In the genomic region with DNA sequence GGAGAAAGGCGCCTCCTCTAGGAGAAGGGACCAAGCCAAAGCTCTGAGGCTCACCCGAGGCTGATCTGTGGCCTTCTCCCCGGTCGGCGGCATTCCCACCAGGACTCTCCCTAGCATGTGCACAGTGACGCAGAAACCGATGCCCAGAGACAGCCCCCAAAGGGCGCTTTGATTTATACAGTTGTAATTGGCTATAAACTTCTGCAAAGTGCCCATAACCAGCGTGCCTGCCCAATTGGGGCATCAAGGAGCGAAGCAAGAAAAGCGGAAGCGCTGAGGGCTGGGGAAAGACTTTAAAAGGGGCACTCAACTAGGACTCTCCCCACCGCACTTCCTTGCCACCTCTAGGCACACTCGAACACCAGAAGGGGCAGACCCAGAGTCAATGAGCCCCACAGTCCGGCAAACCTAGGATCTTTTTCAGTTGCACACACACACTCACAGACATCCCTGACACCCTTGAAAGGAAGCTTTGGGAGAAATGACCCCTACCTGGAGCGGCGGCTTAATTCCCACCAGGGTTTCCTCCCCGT, we compare ENCODE assay signal across 18 cellular contexts. TPM values are rescaled to one million over a fixed set of nuclear protein-coding genes. Genes with fewer than 3 reads are reported as not detected.
DNase-seq lines count a peak whose midpoint lies in the region; TF ChIP-seq lines count a peak whose summit lies in the region.
"Had no signal": no experiment of that assay in that cellular context is flagged by ENCODE, and none has a peak within 500 bp of the region (broad histone marks: within the 10 kb centered on the region; RNA-seq: fewer than 3 reads in every experiment).

No MANE protein-coding gene starts in this region.

- no peaks in the 10 kb centered on the region for H3K9me3 Mint-ChIP-seq in T-helper 1 cell treated with Interleukin-12 subunit alpha and Interleukin-12 subunit beta and Interleukin-4 antibody, amounts not matched to agents 30 μg/mL and 1 μg/mL, for 36 hours
- H3K9me3 Mint-ChIP-seq in endodermal cell = no peaks in the 10 kb centered on the region
- H3K9me3 Mint-ChIP-seq in progenitor cell of endocrine pancreas (ENCODE audit: low read depth) = no peaks in the 10 kb centered on the region

- DNase-seq in T-helper 1 cell = no peak
- DNase-seq in NB4 (ENCODE audit: low read depth) = peak; percentile 72
- no peak for DNase-seq in endodermal cell
- no peak for DNase-seq in progenitor cell of endocrine pancreas (ENCODE audit: low spot score, unreplicated experiment)
- DNase-seq in NCI-H1092 treated with DMSO at 0.1 percent for 48 hours (lab: John Stamatoyannopoulos, UW) = no peak
- DNase-seq in ACHN = no peak
- DNase-seq in NCI-H2196 (lab: John Stamatoyannopoulos, UW; ENCODE audit: unreplicated experiment) = no peak
- DNase-seq: activated CD4-positive, alpha-beta T cell treated with anti-CD3 and anti-CD28 coated beads, Interleukin-2, amount 50 U/mL, for 48 hours; DMS153; dorsolateral prefrontal cortex; MG63; psoas muscle; stimulated activated CD4-positive, alpha-beta T cell treated with anti-CD3 and anti-CD28 coated beads, Interleukin-4, amount 100 ng/mL, for 4 hours; substantia nigra had no signal

- peak overlapping the region; percentile 36 for H3K27ac Mint-ChIP-seq in T-helper 1 cell treated with Interleukin-12 subunit alpha and Interleukin-12 subunit beta and Interleukin-4 antibody, amounts not matched to agents 30 μg/mL and 1 μg/mL, for 36 hours
- H3K27ac Mint-ChIP-seq in endodermal cell (no peak overlapping the region), progenitor cell of endocrine pancreas (peak overlapping the region; percentile 92)

- H3K36me3 Mint-ChIP-seq in T-helper 1 cell treated with Interleukin-12 subunit alpha and Interleukin-12 subunit beta and Interleukin-4 antibody, amounts not matched to agents 30 μg/mL and 1 μg/mL, for 36 hours (ENCODE audit: low read depth) = no peaks in the 10 kb centered on the region
- no peaks in the 10 kb centered on the region for H3K36me3 Mint-ChIP-seq in endodermal cell (ENCODE audit: low read depth)
- peaks cover 1% of the 10 kb centered on the region for H3K36me3 Mint-ChIP-seq in progenitor cell of endocrine pancreas (ENCODE audit: insufficient read depth)

- peaks cover 85% of the 10 kb centered on the region for H3K27me3 Mint-ChIP-seq in T-helper 1 cell treated with Interleukin-12 subunit alpha and Interleukin-12 subunit beta and Interleukin-4 antibody, amounts not matched to agents 30 μg/mL and 1 μg/mL, for 36 hours (ENCODE audit: low read depth)
- H3K27me3 Mint-ChIP-seq in endodermal cell (ENCODE audit: insufficient read depth) (peaks cover 100% of the 10 kb centered on the region), progenitor cell of endocrine pancreas (peaks cover 46% of the 10 kb centered on the region)

- no peak overlapping the region for H3K4me3 ChIP-seq in NB4 (ENCODE audit: low read depth, low read length)
- no peak overlapping the region for H3K4me3 ChIP-seq in endodermal cell (ENCODE audit: low read length)
- H3K4me3 ChIP-seq: psoas muscle had no signal

- no peak for TF ChIP-seq CTCF in NB4 (IDR thresholded peaks at IDR 0.05; ENCODE audit: low read depth, low read length)
- TF ChIP-seq CTCF in endodermal cell (conservative IDR thresholded peaks at IDR 0.05) = no peak
- TF ChIP-seq CTCF in progenitor cell of endocrine pancreas (IDR thresholded peaks at IDR 0.05; ENCODE audit: unreplicated experiment) = no peak

- in situ Hi-C loops in ACHN (cut with HindIII; ENCODE audit: low pct_ligation_motif_present, low pct_unique_long_range_greater_than_20kb, low sequenced_read_pairs) = no loop called here

- H3K27ac ChIP-seq in endodermal cell (ENCODE audit: low read depth, low read length) = no peak overlapping the region
- H3K27ac ChIP-seq: dorsolateral prefrontal cortex, HL-60, psoas muscle had no signal

- no peaks in the 10 kb centered on the region for H3K36me3 ChIP-seq in endodermal cell (ENCODE audit: control insufficient read depth, insufficient read depth, low read length)
- H3K36me3 ChIP-seq: MG63 had no signal

- WGBS in endodermal cell (ENCODE audit: insufficient coverage in 1 of 2, insufficient read length in 1 of 2), 2 experiments = 0 to 4% methylated on average over 8 to 18 of the region's 18 CpGs

- no peak overlapping the region for H3K9ac ChIP-seq in endodermal cell (ENCODE audit: extremely low read depth, low read length, poor library complexity, severe bottlenecking)

- peaks cover 100% of the 10 kb centered on the region for H3K27me3 ChIP-seq in endodermal cell (ENCODE audit: control insufficient read depth, insufficient read depth, low read length, poor library complexity, severe bottlenecking)

- TF ChIP-seq POLR2A in NB4 (IDR thresholded peaks at IDR 0.05; ENCODE audit: extremely low read depth, insufficient read length) = no peak

- H3K4me1 Mint-ChIP-seq in T-helper 1 cell treated with Interleukin-12 subunit alpha and Interleukin-12 subunit beta and Interleukin-4 antibody, amounts not matched to agents 30 μg/mL and 1 μg/mL, for 36 hours (ENCODE audit: low read depth) = peaks cover 5% of the 10 kb centered on the region
- H3K4me1 Mint-ChIP-seq in endodermal cell (peaks cover 33% of the 10 kb centered on the region), progenitor cell of endocrine pancreas (ENCODE audit: low read depth) (peaks cover 54% of the 10 kb centered on the region)

- peaks cover 15% of the 10 kb centered on the region for H3K4me1 ChIP-seq in endodermal cell (ENCODE audit: control insufficient read depth, insufficient read depth, low read length)

- H3K9me3 ChIP-seq in endodermal cell (ENCODE audit: control insufficient read depth, low read length) = no peaks in the 10 kb centered on the region
- H3K9me3 ChIP-seq: MG63, psoas muscle had no signal

- no peak overlapping the region for H3K4me3 Mint-ChIP-seq in T-helper 1 cell treated with Interleukin-12 subunit alpha and Interleukin-12 subunit beta and Interleukin-4 antibody, amounts not matched to agents 30 μg/mL and 1 μg/mL, for 36 hours
- H3K4me3 Mint-ChIP-seq in endodermal cell = peak overlapping the region; percentile 37
- peak overlapping the region; percentile 87 for H3K4me3 Mint-ChIP-seq in progenitor cell of endocrine pancreas (ENCODE audit: low read depth)

RNA-seq across cellular contexts. Expression of a gene that starts 1.8 kb away (rescaled TPM):
- not detected for total RNA-seq in endodermal cell
- polyA plus RNA-seq in endodermal cell (2013, experiment 1 of 2) = 1.0 TPM
- 0.58 TPM for polyA plus RNA-seq in endodermal cell (2013, experiment 2 of 2)
- 24.8 and 31.0 TPM in 2 replicates for total RNA-seq in progenitor cell of endocrine pancreas
- total RNA-seq: NCI-H460, psoas muscle had no signal

RNA-seq across cellular contexts. Expression of a gene that starts 21.2 kb away (rescaled TPM):
- total RNA-seq in endodermal cell = not detected
- polyA plus RNA-seq in endodermal cell (2013, experiment 1 of 2) = 0.50 TPM
- polyA plus RNA-seq in endodermal cell (2013, experiment 2 of 2) = 0.50 TPM
- total RNA-seq in progenitor cell of endocrine pancreas = not detected in 2 replicates
- total RNA-seq: NCI-H460, psoas muscle, SK-MEL-5 had no signal
- polyA plus RNA-seq: psoas muscle had no signal

RNA-seq across cellular contexts. Expression of a gene that starts 47.5 kb away (rescaled TPM):
- total RNA-seq in endodermal cell (not detected), progenitor cell of endocrine pancreas (260 and 303 TPM in 2 replicates)
- polyA plus RNA-seq in endodermal cell (2013, experiment 1 of 2) = not detected
- not detected for polyA plus RNA-seq in endodermal cell (2013, experiment 2 of 2)
- total RNA-seq: dorsolateral prefrontal cortex, NCI-H460, psoas muscle, SK-MEL-5 had no signal
- polyA plus RNA-seq: psoas muscle had no signal

Comparison
In these comparisons a context has a peak if more than half of its experiments do, and no peak if none do; other contexts are left out.
1. RNA of a gene that starts 1.8 kb away (total RNA-seq): 24.8 to 31.0 TPM in progenitor cell of endocrine pancreas; not detected in endodermal cell; every median in the first group is over 10 times any median in the second.
2. RNA of a gene that starts 47.5 kb away (total RNA-seq): 260 to 303 TPM in progenitor cell of endocrine pancreas; not detected in endodermal cell; every median in the first group is over 100 times any median in the second.